In genomic region chr19:5913739-5914357, GRCh38 we compare ENCODE assay signal across 8 cellular contexts. TPM values are rescaled to one million over a fixed set of nuclear protein-coding genes. Genes with fewer than 3 reads are reported as not detected.
A peak's percentile ranks its signal among the peaks of the same experiment; 100 is the strongest.
DNase-seq lines count a peak whose midpoint lies in the region; ATAC-seq and TF ChIP-seq lines count a peak whose summit lies in the region.

Gene CAPS (plus strand): TSS chr19:5914254. CDS start chr19:5914407, 153 bp downstream.

- H3K27me3 Mint-ChIP-seq in natural killer cell (ENCODE audit: low read depth in 2 of 2), result no peaks in the 10 kb centered on the region
- no peaks in the 10 kb centered on the region for H3K27me3 Mint-ChIP-seq in natural killer cell treated with Interleukin-12 subunit alpha and Interleukin-12 subunit beta and Interleukin-15 and Interleukin-18, amount 100 ng/mL, for 72 hours
- no peaks in the 10 kb centered on the region for H3K27me3 Mint-ChIP-seq in activated CD4-positive, alpha-beta T cell treated with anti-CD3 and anti-CD28 coated beads, Interleukin-2, amount 10 ng/mL, durations not matched to agents 24 days and 14 days

- H3K9me3 ChIP-seq in lung (ENCODE audit: control insufficient read depth in 2 of 2, insufficient read depth in 1 of 2, low read length in 1 of 2) (no peaks in the 10 kb centered on the region), vagina (no peaks in the 10 kb centered on the region)

- H3K36me3 Mint-ChIP-seq in natural killer cell, result no peaks in the 10 kb centered on the region
- H3K36me3 Mint-ChIP-seq in natural killer cell treated with Interleukin-12 subunit alpha and Interleukin-12 subunit beta and Interleukin-15 and Interleukin-18, amount 100 ng/mL, for 72 hours, result no peaks in the 10 kb centered on the region
- peaks cover 21% of the 10 kb centered on the region for H3K36me3 Mint-ChIP-seq in activated CD4-positive, alpha-beta T cell treated with anti-CD3 and anti-CD28 coated beads, Interleukin-2, amount 10 ng/mL, durations not matched to agents 24 days and 14 days (ENCODE audit: low read depth)

- H3K27me3 ChIP-seq in dorsolateral prefrontal cortex (no peaks in the 10 kb centered on the region), lung (ENCODE audit: control insufficient read depth, insufficient read depth) (no peaks in the 10 kb centered on the region), vagina (no peaks in the 10 kb centered on the region)

- no peak for DNase-seq in natural killer cell
- no peak for DNase-seq in natural killer cell treated with Interleukin-12 subunit alpha and Interleukin-12 subunit beta and Interleukin-15 and Interleukin-18, amount 100 ng/mL, for 72 hours (ENCODE audit: low spot score)
- peak in 1 of 10 donors; percentile 49 for DNase-seq in dorsolateral prefrontal cortex
- peak; percentile 76 for DNase-seq in lung (ENCODE audit: low spot score)
- no peak for DNase-seq in vagina (ENCODE audit: extremely low spot score in 2 of 2)
- no peak for DNase-seq in activated CD4-positive, alpha-beta T cell treated with anti-CD3 and anti-CD28 coated beads, Interleukin-2, amount 10 ng/mL, durations not matched to agents 24 days and 14 days
- DNase-seq in GM10266 (ENCODE audit: extremely low spot score), result no peak

- H3K4me1 ChIP-seq in lung (ENCODE audit: control insufficient read depth in 2 of 2, insufficient read depth in 2 of 2, low read length in 2 of 2) (peaks cover 4 to 6% of the 10 kb centered on the region in 2 donors), vagina (peaks cover 23% of the 10 kb centered on the region)

- ATAC-seq in natural killer cell, result no peak
- ATAC-seq in natural killer cell treated with Interleukin-12 subunit alpha and Interleukin-12 subunit beta and Interleukin-15 and Interleukin-18, amount 100 ng/mL, for 72 hours, result no peak
- ATAC-seq in lung (ENCODE audit: insufficient read depth, low FRiP score), result peak; percentile 48
- ATAC-seq in HG02852 (IDR thresholded peaks at IDR 0.05; ENCODE audit: unreplicated experiment), result no peak

- H3K9me3 Mint-ChIP-seq in natural killer cell, result no peaks in the 10 kb centered on the region
- no peaks in the 10 kb centered on the region for H3K9me3 Mint-ChIP-seq in natural killer cell treated with Interleukin-12 subunit alpha and Interleukin-12 subunit beta and Interleukin-15 and Interleukin-18, amount 100 ng/mL, for 72 hours
- no peaks in the 10 kb centered on the region for H3K9me3 Mint-ChIP-seq in activated CD4-positive, alpha-beta T cell treated with anti-CD3 and anti-CD28 coated beads, Interleukin-2, amount 10 ng/mL, durations not matched to agents 24 days and 14 days

- H3K4me1 Mint-ChIP-seq in natural killer cell, result no peaks in the 10 kb centered on the region
- no peaks in the 10 kb centered on the region for H3K4me1 Mint-ChIP-seq in natural killer cell treated with Interleukin-12 subunit alpha and Interleukin-12 subunit beta and Interleukin-15 and Interleukin-18, amount 100 ng/mL, for 72 hours (ENCODE audit: low read depth in 2 of 2)
- H3K4me1 Mint-ChIP-seq in activated CD4-positive, alpha-beta T cell treated with anti-CD3 and anti-CD28 coated beads, Interleukin-2, amount 10 ng/mL, durations not matched to agents 24 days and 14 days, result no peaks in the 10 kb centered on the region

- H3K36me3 ChIP-seq in lung (ENCODE audit: control insufficient read depth in 2 of 2, insufficient read depth in 2 of 2, low read length in 2 of 2) (peaks cover 21 to 37% of the 10 kb centered on the region in 2 donors), vagina (peaks cover 0 to 40% of the 10 kb centered on the region in 2 donors)

- no peak within 1 kb of the TSS for H3K27ac Mint-ChIP-seq in natural killer cell
- no peak within 1 kb of the TSS for H3K27ac Mint-ChIP-seq in natural killer cell treated with Interleukin-12 subunit alpha and Interleukin-12 subunit beta and Interleukin-15 and Interleukin-18, amount 100 ng/mL, for 72 hours
- H3K27ac Mint-ChIP-seq in activated CD4-positive, alpha-beta T cell treated with anti-CD3 and anti-CD28 coated beads, Interleukin-2, amount 10 ng/mL, durations not matched to agents 24 days and 14 days, result no peak within 1 kb of the TSS

- TF ChIP-seq CTCF in natural killer cell (IDR thresholded peaks at IDR 0.05), result no peak
- no peak for TF ChIP-seq CTCF in dorsolateral prefrontal cortex (IDR thresholded peaks at IDR 0.05 in 54 of 56, conservative IDR thresholded peaks at IDR 0.05 in 2 of 56; ENCODE audit: low read depth in 1 of 56, partially characterized antibody in 56 of 56)
- TF ChIP-seq CTCF in lung (IDR thresholded peaks at IDR 0.05; ENCODE audit: control extremely low read depth, extremely low read depth), result no peak
- no peak for TF ChIP-seq CTCF in vagina (IDR thresholded peaks at IDR 0.05)
- no peak for TF ChIP-seq CTCF in GM10266 (IDR thresholded peaks at IDR 0.05; ENCODE audit: control insufficient read depth, insufficient read depth, low read depth, missing control alignments)

- H3K4me3 ChIP-seq in dorsolateral prefrontal cortex (no peak within 1 kb of the TSS), lung (no peak within 1 kb of the TSS), vagina (no peak within 1 kb of the TSS)

- H3K27ac ChIP-seq in dorsolateral prefrontal cortex, result peak within 1 kb of the TSS in 29 of 59 donors; percentile 3 to 80 (median 52)
- peak within 1 kb of the TSS; percentile 22 to 71 for H3K27ac ChIP-seq in lung (ENCODE audit: low read depth in 1 of 2, low read length in 1 of 2)
- H3K27ac ChIP-seq in vagina, result peak within 1 kb of the TSS; percentile 33

- H3K4me3 Mint-ChIP-seq in natural killer cell, result no peak within 1 kb of the TSS
- H3K4me3 Mint-ChIP-seq in natural killer cell treated with Interleukin-12 subunit alpha and Interleukin-12 subunit beta and Interleukin-15 and Interleukin-18, amount 100 ng/mL, for 72 hours, result no peak within 1 kb of the TSS
- H3K4me3 Mint-ChIP-seq in activated CD4-positive, alpha-beta T cell treated with anti-CD3 and anti-CD28 coated beads, Interleukin-2, amount 10 ng/mL, durations not matched to agents 24 days and 14 days, result no peak within 1 kb of the TSS

- intact Hi-C loops in natural killer cell (cut with micrococcal nuclease), result no loop called here
- intact Hi-C loops in dorsolateral prefrontal cortex (cut with DNase I), result loop anchor here in 1 of 2 donors (5.0 kb wide), 1 partner anchor 33 kb away; no protein-coding TSS in a partner anchor
- intact Hi-C loops in vagina (cut with DNase I), result no loop called here
- intact Hi-C loops in activated CD4-positive, alpha-beta T cell treated with anti-CD3 and anti-CD28 coated beads, Interleukin-2, amount 10 ng/mL, durations not matched to agents 24 days and 14 days (cut with micrococcal nuclease), result no loop called here

- TF ChIP-seq POLR2A in vagina (IDR thresholded peaks at IDR 0.05), result no peak

- WGBS in lung, 2 donors, result 73 to 86% methylated on average over 10 of the region's 10 CpGs

RNA-seq across cellular contexts. Expression of gene CAPS, which starts in this region (rescaled TPM):
- total RNA-seq in natural killer cell (10 to 100 TPM; 34.0 to 41.6 (median 38.3) TPM), dorsolateral prefrontal cortex (10 to 100 TPM in 113 of 120 experiments, 1 to 10 TPM in 7; 7.5 to 55.0 (median 19.2) TPM), lung (100 to 1,000 TPM; 333 to 360 TPM), vagina (35.8 TPM)
- total RNA-seq in natural killer cell treated with Interleukin-12 subunit alpha and Interleukin-12 subunit beta and Interleukin-15 and Interleukin-18, amount 100 ng/mL, for 72 hours, result 1 to 10 TPM; 7.6 to 8.6 TPM
- polyA plus RNA-seq in lung, result 100 to 1,000 TPM in 1 of 2 donors, 10 to 100 TPM in 1; 90.2 to 113 TPM
- total RNA-seq in activated CD4-positive, alpha-beta T cell treated with anti-CD3 and anti-CD28 coated beads, Interleukin-2, amount 10 ng/mL, durations not matched to agents 24 days and 14 days, result 4.0 and 4.1 TPM in 2 replicates
